ENCODE assay signal across 14 cellular contexts in the genomic region with DNA sequence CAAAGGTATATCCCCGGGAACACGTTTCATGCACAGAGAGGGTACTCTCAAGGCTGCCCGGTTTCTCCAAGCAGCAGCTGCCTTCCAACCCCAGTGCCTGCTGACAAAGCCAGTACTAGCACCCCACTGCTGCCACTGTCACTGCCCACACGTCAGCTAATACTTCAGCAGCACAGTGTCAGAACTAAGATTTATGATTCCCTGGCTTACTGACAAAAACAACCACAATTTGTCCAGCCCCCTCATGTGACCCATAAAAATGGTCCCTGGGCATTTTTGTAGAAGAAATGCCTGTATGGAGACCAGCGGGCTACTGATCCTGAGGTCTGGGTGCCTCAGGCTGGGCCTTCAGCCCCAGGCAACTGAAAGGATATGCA. TPM values are rescaled to one million over a fixed set of nuclear protein-coding genes. Genes with fewer than 3 reads are reported as not detected.
DNase-seq lines count a peak whose midpoint lies in the region; ATAC-seq, FAIRE-seq and TF ChIP-seq lines count a peak whose summit lies in the region.
"Had no signal": no experiment of that assay in that cellular context is flagged by ENCODE, and none has a peak within 500 bp of the region (broad histone marks: within the 10 kb centered on the region; RNA-seq: fewer than 3 reads in every experiment).

No MANE protein-coding gene starts in this region.

- H3F3A ChIP-seq in Loucy (ENCODE audit: low read depth) (no peaks in the 10 kb centered on the region), SK-N-SH (replicated peaks; ENCODE audit: insufficient read depth) (peaks cover 5% of the 10 kb centered on the region)

- no peak for ATAC-seq in WTC11
- ATAC-seq: left lobe of liver had no signal

- no peak for TF ChIP-seq EP300 in SK-N-SH (IDR thresholded peaks at IDR 0.05; ENCODE audit: borderline replicate concordance in 1 of 2, low read depth in 1 of 2, low read length in 1 of 2)

- WGBS in SK-N-SH (ENCODE audit: low lambda C conversion rate), result 92% methylated on average over 5 of the region's 5 CpGs

- H3K9me2 ChIP-seq in Loucy (replicated peaks; ENCODE audit: low read depth, low read length) (no peaks in the 10 kb centered on the region), SK-N-SH (no peaks in the 10 kb centered on the region)

- no peaks in the 10 kb centered on the region for H3K27me3 ChIP-seq in CD4-positive, alpha-beta memory T cell (ENCODE audit: insufficient read depth, low read length)
- H3K27me3 ChIP-seq in Loucy (ENCODE audit: insufficient read depth, low read length, poor library complexity, severe bottlenecking) (no peaks in the 10 kb centered on the region), SK-N-SH (ENCODE audit: insufficient read depth) (no peaks in the 10 kb centered on the region)

- H3K27ac Mint-ChIP-seq in CD4-positive, alpha-beta memory T cell, result peak overlapping the region in 2 of 7 donors; percentile 13 to 46
- peak overlapping the region; percentile 37 for H3K27ac Mint-ChIP-seq in nephron progenitor cell
- no peak overlapping the region for H3K27ac Mint-ChIP-seq in WTC11

- no peak for TF ChIP-seq RAD21 in SK-N-SH (IDR thresholded peaks at IDR 0.05; ENCODE audit: low read length)

- no peak overlapping the region for H2AFZ ChIP-seq in Loucy (ENCODE audit: low read length)
- no peak overlapping the region for H2AFZ ChIP-seq in SK-N-SH (ENCODE audit: low read depth)

- peak overlapping the region; percentile 51 for H3K9ac ChIP-seq in Loucy (ENCODE audit: low read depth, low read length, poor library complexity, severe bottlenecking)
- H3K9ac ChIP-seq in SK-N-SH, result no peak overlapping the region

- no peaks in the 10 kb centered on the region for H3K9me3 Mint-ChIP-seq in CD4-positive, alpha-beta memory T cell
- no peaks in the 10 kb centered on the region for H3K9me3 Mint-ChIP-seq in nephron progenitor cell
- H3K9me3 Mint-ChIP-seq in WTC11, result no peaks in the 10 kb centered on the region

- no peak for FAIRE-seq in urothelium cell line (lab: Jason Lieb, UNC)
- FAIRE-seq: TTC549 had no signal

- no peak for DNase-seq in CD4-positive, alpha-beta memory T cell
- DNase-seq in coronary artery (ENCODE audit: low spot score) (no peak), nephron progenitor cell (no peak), urothelium cell line (ENCODE audit: low spot score) (no peak), NCI-H2171 treated with DMSO at 0.1 percent for 48 hours (lab: John Stamatoyannopoulos, UW) (no peak), WTC11 (ENCODE audit: low spot score) (no peak), SK-N-SH (no peak)
- DNase-seq: NCI-H1048; NCI-H345; posterior cingulate gyrus; stimulated activated naive CD4-positive, alpha-beta T cell treated with Interleukin-2 at 50 U/mL for 16 hours had no signal

- no peaks in the 10 kb centered on the region for H4K20me1 ChIP-seq in Loucy (ENCODE audit: insufficient read depth, low read length, poor library complexity, severe bottlenecking)
- no peaks in the 10 kb centered on the region for H4K20me1 ChIP-seq in SK-N-SH (ENCODE audit: insufficient read depth)

- H3K36me3 ChIP-seq in CD4-positive, alpha-beta memory T cell (ENCODE audit: insufficient read depth, low read length), result no peaks in the 10 kb centered on the region
- H3K36me3 ChIP-seq in Loucy (ENCODE audit: insufficient read depth, low read length) (no peaks in the 10 kb centered on the region), SK-N-SH (replicated peaks in 1 of 2; ENCODE audit: control insufficient read depth in 1 of 2, insufficient read depth in 2 of 2, low read length in 1 of 2) (peaks cover 4 to 6% of the 10 kb centered on the region in 2 experiments)

- H3K27me3 Mint-ChIP-seq in CD4-positive, alpha-beta memory T cell, result no peaks in the 10 kb centered on the region
- H3K27me3 Mint-ChIP-seq in nephron progenitor cell (ENCODE audit: low read depth, poor library complexity) (peaks cover 10% of the 10 kb centered on the region), WTC11 (ENCODE audit: low read depth) (peaks cover 15% of the 10 kb centered on the region)

- peaks cover 27% of the 10 kb centered on the region for H3K4me1 ChIP-seq in CD4-positive, alpha-beta memory T cell (ENCODE audit: insufficient read depth, low read length)
- H3K4me1 ChIP-seq in Loucy (ENCODE audit: insufficient read depth, low read length, poor library complexity, severe bottlenecking) (peaks cover 31% of the 10 kb centered on the region), SK-N-SH (ENCODE audit: control insufficient read depth in 1 of 2, insufficient read depth in 2 of 2, low read depth in 1 of 2, low read length in 1 of 2) (peaks cover 0 to 6% of the 10 kb centered on the region in 2 experiments; a peak in 2 of 4 replicates)

- CTCF ChIA-PET in CD4-positive, alpha-beta memory T cell (lab: Charles Lee; ENCODE audit: partially characterized antibody), result interaction anchor here (0.8 kb wide), 1 partner anchor 37 kb away, joined by 4 read pairs; no protein-coding TSS in a partner anchor
- CTCF ChIA-PET in WTC11 (lab: Charles Lee) (no interaction called here), SK-N-SH (lab: Yijun Ruan, JAX) (interaction anchor here (1.8 to 3.0 kb wide), 2 partner anchors 11 to 38 kb away, joined by 4 to 15 read pairs; a partner anchor contains a TSS)

- H3K27ac ChIP-seq in CD4-positive, alpha-beta memory T cell (ENCODE audit: low read depth, low read length), result no peak overlapping the region
- H3K27ac ChIP-seq in coronary artery, result peak overlapping the region in 1 of 2 donors; percentile 24
- H3K27ac ChIP-seq in SK-N-SH (ENCODE audit: low read depth in 2 of 2, low read length in 1 of 2), result no peak overlapping the region

- TF ChIP-seq CTCF in Loucy (conservative IDR thresholded peaks at IDR 0.05; ENCODE audit: low read length), result no peak
- no peak for TF ChIP-seq CTCF in coronary artery (IDR thresholded peaks at IDR 0.05)
- TF ChIP-seq CTCF in nephron progenitor cell (IDR thresholded peaks at IDR 0.05), result no peak
- TF ChIP-seq CTCF in WTC11 (IDR thresholded peaks at IDR 0.05), result no peak
- TF ChIP-seq CTCF in SK-N-SH (IDR thresholded peaks at IDR 0.05), result no peak

- H3K79me2 ChIP-seq in Loucy (ENCODE audit: insufficient read depth, low read length), result peaks cover 4% of the 10 kb centered on the region; the same call in 1 of the 2 replicates
- H3K79me2 ChIP-seq in SK-N-SH (ENCODE audit: insufficient read depth), result no peaks in the 10 kb centered on the region

- intact Hi-C loops in CD4-positive, alpha-beta memory T cell (cut with micrococcal nuclease), result no loop called here

- POLR2A ChIA-PET in CD4-positive, alpha-beta memory T cell (lab: Charles Lee; ENCODE audit: partially characterized antibody), result no interaction called here
- POLR2A ChIA-PET in WTC11 (lab: Charles Lee), result no interaction called here
- POLR2A ChIA-PET in SK-N-SH (lab: Yijun Ruan, JAX), result interaction anchor here (0.9 kb wide), 1 partner anchor 19 kb away, joined by 3 read pairs; no protein-coding TSS in a partner anchor

- H3K36me3 Mint-ChIP-seq in CD4-positive, alpha-beta memory T cell, result peaks cover 34 to 41% of the 10 kb centered on the region in 2 donors
- H3K36me3 Mint-ChIP-seq in nephron progenitor cell (ENCODE audit: low read depth), result peaks cover 10% of the 10 kb centered on the region
- H3K36me3 Mint-ChIP-seq in WTC11, result peaks cover 6% of the 10 kb centered on the region; the same call in 1 of the 2 replicates

- H3K9me3 ChIP-seq in CD4-positive, alpha-beta memory T cell (ENCODE audit: control insufficient read depth in 1 of 2, low read length in 2 of 2), result no peaks in the 10 kb centered on the region
- no peaks in the 10 kb centered on the region for H3K9me3 ChIP-seq in Loucy (ENCODE audit: insufficient read depth, low read depth, low read length)
- H3K9me3 ChIP-seq in SK-N-SH, result no peaks in the 10 kb centered on the region

- H3K4me3 Mint-ChIP-seq in CD4-positive, alpha-beta memory T cell, result peak overlapping the region in 5 of 8 donors; percentile 9 to 49 (median 20)
- H3K4me3 Mint-ChIP-seq in nephron progenitor cell (peak overlapping the region; percentile 16), WTC11 (no peak overlapping the region)

- H3K4me1 Mint-ChIP-seq in CD4-positive, alpha-beta memory T cell, result peaks cover 16 to 51% (median 30%) of the 10 kb centered on the region in 4 donors
- H3K4me1 Mint-ChIP-seq in nephron progenitor cell (peaks cover 25% of the 10 kb centered on the region), WTC11 (peaks cover 14% of the 10 kb centered on the region)

- H3K4me3 ChIP-seq in CD4-positive, alpha-beta memory T cell (ENCODE audit: low read length in 2 of 2), result no peak overlapping the region
- H3K4me3 ChIP-seq in Loucy (ENCODE audit: low read length, poor library complexity, severe bottlenecking) (peak overlapping the region; percentile 26), coronary artery (peak overlapping the region; percentile 14), SK-N-SH (ENCODE audit: low read depth in 2 of 2, low read length in 1 of 2) (no peak overlapping the region)

- H3K4me2 ChIP-seq in Loucy (ENCODE audit: low read depth, low read length, poor library complexity, severe bottlenecking) (peak overlapping the region; percentile 92), SK-N-SH (no peak overlapping the region)

TF ChIP-seq in SK-N-SH, 30 proteins besides CTCF, POLR2A, EP300 and RAD21 (continues in another document):
- TF ChIP-seq, protein P1, sequence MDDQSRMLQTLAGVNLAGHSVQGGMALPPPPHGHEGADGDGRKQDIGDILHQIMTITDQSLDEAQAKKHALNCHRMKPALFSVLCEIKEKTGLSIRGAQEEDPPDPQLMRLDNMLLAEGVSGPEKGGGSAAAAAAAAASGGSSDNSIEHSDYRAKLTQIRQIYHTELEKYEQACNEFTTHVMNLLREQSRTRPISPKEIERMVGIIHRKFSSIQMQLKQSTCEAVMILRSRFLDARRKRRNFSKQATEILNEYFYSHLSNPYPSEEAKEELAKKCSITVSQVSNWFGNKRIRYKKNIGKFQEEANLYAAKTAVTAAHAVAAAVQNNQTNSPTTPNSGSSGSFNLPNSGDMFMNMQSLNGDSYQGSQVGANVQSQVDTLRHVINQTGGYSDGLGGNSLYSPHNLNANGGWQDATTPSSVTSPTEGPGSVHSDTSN (IDR thresholded peaks at IDR 0.05), result no peak
- no peak for TF ChIP-seq JUND (IDR thresholded peaks at IDR 0.05)

RNA-seq across cellular contexts. Expression of a gene that starts 2.9 kb away (rescaled TPM):
- total RNA-seq in CD4-positive, alpha-beta memory T cell, result 10 to 100 TPM; 29.1 to 29.4 TPM
- polyA plus RNA-seq in CD4-positive, alpha-beta memory T cell, result 1 to 10 TPM; 2.3 to 8.9 TPM
- 8.8 to 12.0 TPM (median 10.2 TPM) in 3 replicates for total RNA-seq in WTC11 (2021)
- 8.4 and 8.9 TPM in 2 replicates for polyA plus RNA-seq in SK-N-SH (2012; rRNA removed)
- 2.8 and 4.0 TPM in 2 replicates for polyA plus RNA-seq in SK-N-SH (2012; cell fraction: cytosol; rRNA removed)
- 42.2 and 42.4 TPM in 2 replicates for polyA plus RNA-seq in SK-N-SH (2012; cell fraction: nucleus; rRNA removed)

RNA-seq across cellular contexts. Expression of a gene that starts 25.2 kb away (rescaled TPM):
- total RNA-seq in CD4-positive, alpha-beta memory T cell, result not detected
- polyA plus RNA-seq in CD4-positive, alpha-beta memory T cell, result not detected
- total RNA-seq in WTC11 (2021), result not detected in 3 replicates
- not detected in 2 replicates for polyA plus RNA-seq in SK-N-SH (2012; rRNA removed)
- not detected in 2 replicates for polyA plus RNA-seq in SK-N-SH (2012; cell fraction: cytosol; rRNA removed)
- polyA plus RNA-seq in SK-N-SH (2012; cell fraction: nucleus; rRNA removed), result not detected in 2 replicates
- total RNA-seq: left lobe of liver had no signal

RNA-seq across cellular contexts. Expression of a gene that starts 37.9 kb away (rescaled TPM):
- 10 to 100 TPM; 45.3 to 46.5 TPM for total RNA-seq in CD4-positive, alpha-beta memory T cell
- polyA plus RNA-seq in CD4-positive, alpha-beta memory T cell, result 10 to 100 TPM; 35.2 to 52.9 TPM
- total RNA-seq in WTC11 (2021), result 37.9 to 43.0 TPM (median 41.4 TPM) in 3 replicates
- 53.4 and 60.6 TPM in 2 replicates for polyA plus RNA-seq in SK-N-SH (2012; rRNA removed)
- polyA plus RNA-seq in SK-N-SH (2012; cell fraction: cytosol; rRNA removed), result 44.4 and 56.2 TPM in 2 replicates
- polyA plus RNA-seq in SK-N-SH (2012; cell fraction: nucleus; rRNA removed), result 39.5 and 39.9 TPM in 2 replicates

Comparison
In these comparisons a context has a peak if more than half of its experiments do, and no peak if none do; other contexts are left out.
1. H3K4me3 ChIP-seq: peak in Loucy (single experiment) and coronary artery (single experiment); none in CD4-positive, alpha-beta memory T cell (0 of 2) and SK-N-SH (0 of 2).